ENCODE assay signal across 8 cellular contexts in genomic region chr2:132347041-132347780, GRCh38.
DNase-seq lines count a peak whose midpoint lies in the region; TF ChIP-seq lines count a peak whose summit lies in the region.
"Not testable (repeated sequence)": the region's sequence is repeated elsewhere in the genome, so short reads cannot be mapped to it uniquely, and the experiment has no call there.

No MANE protein-coding gene starts in this region.

- TF ChIP-seq CTCF in fibroblast of villous mesenchyme (IDR thresholded peaks at IDR 0.05; ENCODE audit: insufficient read depth, low read depth, low read length); parathyroid adenoma (IDR thresholded peaks at IDR 0.05): not testable (repeated sequence)

- WGBS in urinary bladder = 8% methylated on average over 34 of the region's 34 CpGs

- DNase-seq in ELR (ENCODE audit: low read depth) = peak; percentile 77
- DNase-seq in NCI-H1417 (lab: John Stamatoyannopoulos, UW) = peak; percentile 52 to 80 (median 76)
- peak; percentile 50 for DNase-seq in NT2/D1 (ENCODE audit: low read depth, low spot score)
- DNase-seq in brain pericyte (ENCODE audit: low read depth, low spot score) = peak; percentile 63
- peak; percentile 80 for DNase-seq in fibroblast of villous mesenchyme (ENCODE audit: low read depth)
- DNase-seq in kidney tubule cell (ENCODE audit: low spot score) = peak; percentile 87

- H3K79me2 ChIP-seq in parathyroid adenoma = not testable (repeated sequence)

- H3K4me2 ChIP-seq in parathyroid adenoma (ENCODE audit: low read length) = peak overlapping the region; percentile 59

- H3K27me3 ChIP-seq in NT2/D1 (ENCODE audit: insufficient read depth, insufficient read length); parathyroid adenoma (ENCODE audit: control insufficient read depth, insufficient read depth, low read length): not testable (repeated sequence)

- not testable (repeated sequence) for H3K9me3 ChIP-seq in NT2/D1 (ENCODE audit: insufficient read depth, low read length); parathyroid adenoma (ENCODE audit: control insufficient read depth, low read length)

- H3K4me1 ChIP-seq in NT2/D1 (ENCODE audit: insufficient read depth, insufficient read length); parathyroid adenoma; urinary bladder (ENCODE audit: insufficient read depth): not testable (repeated sequence)

- H3K4me3 ChIP-seq in NT2/D1 (ENCODE audit: insufficient read length, low read depth) = peak overlapping the region; percentile 43
- peak overlapping the region; percentile 55 for H3K4me3 ChIP-seq in fibroblast of villous mesenchyme (ENCODE audit: low read depth, low read length)
- peak overlapping the region; percentile 52 for H3K4me3 ChIP-seq in parathyroid adenoma (ENCODE audit: low read depth, low read length)
- H3K4me3 ChIP-seq in urinary bladder (ENCODE audit: low read depth, low read length) = peak overlapping the region; percentile 4

- peak overlapping the region; percentile 67 for H3K9ac ChIP-seq in NT2/D1 (ENCODE audit: insufficient read length, low read depth)
- H3K9ac ChIP-seq in parathyroid adenoma = peak overlapping the region; percentile 57

- H3K27ac ChIP-seq in parathyroid adenoma (peak overlapping the region; percentile 77), urinary bladder (ENCODE audit: low read depth) (peak overlapping the region; percentile 28)

- not testable (repeated sequence) for H3K36me3 ChIP-seq in NT2/D1 (ENCODE audit: insufficient read depth, insufficient read length, low read length); parathyroid adenoma (ENCODE audit: control insufficient read depth, insufficient read depth, low read length); urinary bladder (ENCODE audit: insufficient read depth)

- H2AFZ ChIP-seq in parathyroid adenoma = peak overlapping the region; percentile 94

Comparison
In these comparisons a context has a peak if more than half of its experiments do, and no peak if none do; other contexts are left out.
1. Peak in every context shown above with its lines: DNase-seq, H3K4me3 ChIP-seq and H3K27ac ChIP-seq.
2. H3K4me3 ChIP-seq: peak in every context shown above with its lines; median percentile 55 in fibroblast of villous mesenchyme; 52 in parathyroid adenoma; 43 in NT2/D1; 4 in urinary bladder.